ENCODE assay signal across 9 cellular contexts in genomic region chr14:67517083-67517482, GRCh38. TPM values are rescaled to one million over a fixed set of nuclear protein-coding genes. Genes with fewer than 3 reads are reported as not detected.
A peak's percentile ranks its signal among the peaks of the same experiment; 100 is the strongest.
DNase-seq lines count a peak whose midpoint lies in the region; ATAC-seq, FAIRE-seq and TF ChIP-seq lines count a peak whose summit lies in the region.
"Had no signal": no experiment of that assay in that cellular context is flagged by ENCODE, and none has a peak within 500 bp of the region (broad histone marks: within the 10 kb centered on the region; RNA-seq: fewer than 3 reads in every experiment).

No MANE protein-coding gene starts in this region.

- H4K20me1 ChIP-seq in astrocyte (ENCODE audit: insufficient read depth, low read length) = no peaks in the 10 kb centered on the region

- DNase-seq in H7 = peak; percentile 77
- DNase-seq in astrocyte (ENCODE audit: low read depth) = peak; percentile 23
- DNase-seq in right cardiac atrium = peak; percentile 27 to 78 (median 70)
- DNase-seq in renal cortical epithelial cell (ENCODE audit: low read depth) = peak; percentile 23
- DNase-seq in mesenchymal stem cell = no peak
- no peak for DNase-seq in activated naive CD4-positive, alpha-beta T cell treated with anti-CD3 and anti-CD28 coated beads, Interleukin-2, amount 50 U/mL, for 72 hours (ENCODE audit: low spot score in 2 of 2)
- no peak for DNase-seq in activated CD4-positive, alpha-beta T cell treated with anti-CD3 and anti-CD28 coated beads, Interleukin-2, amount 10 ng/mL, durations not matched to agents 24 days and 14 days
- DNase-seq: activated CD4-positive, alpha-beta T cell treated with anti-CD3 and anti-CD28 coated beads for 36 hours had no signal

- no peaks in the 10 kb centered on the region for H3K79me1 ChIP-seq in mesenchymal stem cell (replicated peaks; ENCODE audit: low read length, poor library complexity, severe bottlenecking)

- intact Hi-C loops in right cardiac atrium (cut with DNase I) = no loop called here
- intact Hi-C loops in activated CD4-positive, alpha-beta T cell treated with anti-CD3 and anti-CD28 coated beads, Interleukin-2, amount 10 ng/mL, durations not matched to agents 24 days and 14 days (cut with micrococcal nuclease) = no loop called here

- H3K27me3 ChIP-seq in H7 (ENCODE audit: control insufficient read depth, insufficient read depth, low read length) (peaks cover 36% of the 10 kb centered on the region), astrocyte (ENCODE audit: insufficient read depth, low read length) (peaks cover 46% of the 10 kb centered on the region), right cardiac atrium (ENCODE audit: control insufficient read depth, insufficient read depth) (no peaks in the 10 kb centered on the region), mesenchymal stem cell (ENCODE audit: control insufficient read depth in 1 of 2, insufficient read depth in 1 of 2, low read length in 2 of 2) (peaks cover 59 to 65% of the 10 kb centered on the region in 2 experiments)

- no peak overlapping the region for H3K4ac ChIP-seq in mesenchymal stem cell (ENCODE audit: low read depth in 1 of 2, low read length in 2 of 2)

- H3K9me3 ChIP-seq in astrocyte (ENCODE audit: insufficient read depth, low read depth, low read length) = no peaks in the 10 kb centered on the region
- H3K9me3 ChIP-seq in right cardiac atrium (ENCODE audit: control insufficient read depth, low read length) = no peaks in the 10 kb centered on the region
- H3K9me3 ChIP-seq in mesenchymal stem cell (ENCODE audit: control insufficient read depth, low read length) = no peaks in the 10 kb centered on the region

- no peak overlapping the region for H3K4me3 Mint-ChIP-seq in astrocyte (ENCODE audit: unreplicated experiment)
- H3K4me3 Mint-ChIP-seq in activated CD4-positive, alpha-beta T cell treated with anti-CD3 and anti-CD28 coated beads, Interleukin-2, amount 10 ng/mL, durations not matched to agents 24 days and 14 days = no peak overlapping the region
- H3K4me3 Mint-ChIP-seq: activated CD4-positive, alpha-beta T cell treated with anti-CD3 and anti-CD28 coated beads for 36 hours; dendritic cell treated with granulocyte-macrophage colony-stimulating factor and Interleukin-4, amounts not matched to agents 40 ng/mL and 50 ng/mL, for 4 days had no signal

- H3K9ac ChIP-seq in astrocyte (ENCODE audit: low read length) = no peak overlapping the region
- H3K9ac ChIP-seq in mesenchymal stem cell (ENCODE audit: low read length) = no peak overlapping the region

- WGBS in right cardiac atrium = 23% methylated on average over 12 of the region's 12 CpGs
- WGBS in mesenchymal stem cell = 50% methylated on average over 11 of the region's 12 CpGs

- H3K79me2 ChIP-seq in astrocyte (ENCODE audit: insufficient read depth, low read length) = no peaks in the 10 kb centered on the region

- no peak for FAIRE-seq in astrocyte (lab: Jason Lieb, UNC)

- no peak overlapping the region for H3K18ac ChIP-seq in mesenchymal stem cell (ENCODE audit: low read depth in 1 of 2, low read length in 2 of 2)

- no peaks in the 10 kb centered on the region for H3K9me3 Mint-ChIP-seq in astrocyte (ENCODE audit: unreplicated experiment)
- no peaks in the 10 kb centered on the region for H3K9me3 Mint-ChIP-seq in activated naive CD4-positive, alpha-beta T cell treated with anti-CD3 and anti-CD28 coated beads, Interleukin-2, amount 50 U/mL, for 72 hours
- no peaks in the 10 kb centered on the region for H3K9me3 Mint-ChIP-seq in activated CD4-positive, alpha-beta T cell treated with anti-CD3 and anti-CD28 coated beads, Interleukin-2, amount 10 ng/mL, durations not matched to agents 24 days and 14 days
- H3K9me3 Mint-ChIP-seq: dendritic cell treated with granulocyte-macrophage colony-stimulating factor and Interleukin-4, amounts not matched to agents 40 ng/mL and 50 ng/mL, for 4 days had no signal

- H3K4me1 ChIP-seq in astrocyte (ENCODE audit: insufficient read depth, low read length) (no peaks in the 10 kb centered on the region), right cardiac atrium (ENCODE audit: control insufficient read depth, insufficient read depth, low read length) (no peaks in the 10 kb centered on the region), mesenchymal stem cell (ENCODE audit: control insufficient read depth, insufficient read depth, low read depth, low read length) (peaks cover 18% of the 10 kb centered on the region)

- H4K8ac ChIP-seq in mesenchymal stem cell (ENCODE audit: low read length) = no peak overlapping the region

- H3K36me3 ChIP-seq in H7 (replicated peaks; ENCODE audit: control insufficient read depth, insufficient read depth, low read length) (no peaks in the 10 kb centered on the region), astrocyte (ENCODE audit: insufficient read depth, low read length) (no peaks in the 10 kb centered on the region), mesenchymal stem cell (ENCODE audit: control insufficient read depth in 1 of 2, insufficient read depth in 2 of 2, low read depth in 1 of 2, low read length in 2 of 2) (no peaks in the 10 kb centered on the region)

- no peaks in the 10 kb centered on the region for H3K36me3 Mint-ChIP-seq in astrocyte (ENCODE audit: low read depth, unreplicated experiment)
- no peaks in the 10 kb centered on the region for H3K36me3 Mint-ChIP-seq in activated naive CD4-positive, alpha-beta T cell treated with anti-CD3 and anti-CD28 coated beads, Interleukin-2, amount 50 U/mL, for 72 hours
- no peaks in the 10 kb centered on the region for H3K36me3 Mint-ChIP-seq in activated CD4-positive, alpha-beta T cell treated with anti-CD3 and anti-CD28 coated beads, Interleukin-2, amount 10 ng/mL, durations not matched to agents 24 days and 14 days (ENCODE audit: low read depth)

- H4K91ac ChIP-seq in mesenchymal stem cell (ENCODE audit: low read length) = no peak overlapping the region

- no peak overlapping the region for H3K14ac ChIP-seq in mesenchymal stem cell (ENCODE audit: low read length in 2 of 2)

- TF ChIP-seq CTCF in astrocyte (IDR thresholded peaks at IDR 0.05; ENCODE audit: insufficient read depth, low read depth, low read length) = no peak

- H3K4me2 ChIP-seq in astrocyte (ENCODE audit: low read length) = no peak overlapping the region
- H3K4me2 ChIP-seq in mesenchymal stem cell (ENCODE audit: low read length, poor library complexity, severe bottlenecking) = no peak overlapping the region

- no peak overlapping the region for H3K27ac Mint-ChIP-seq in astrocyte (ENCODE audit: unreplicated experiment)
- no peak overlapping the region for H3K27ac Mint-ChIP-seq in activated naive CD4-positive, alpha-beta T cell treated with anti-CD3 and anti-CD28 coated beads, Interleukin-2, amount 50 U/mL, for 72 hours
- H3K27ac Mint-ChIP-seq in activated CD4-positive, alpha-beta T cell treated with anti-CD3 and anti-CD28 coated beads, Interleukin-2, amount 10 ng/mL, durations not matched to agents 24 days and 14 days = no peak overlapping the region
- H3K27ac Mint-ChIP-seq: activated CD4-positive, alpha-beta T cell treated with anti-CD3 and anti-CD28 coated beads for 36 hours; dendritic cell treated with granulocyte-macrophage colony-stimulating factor and Interleukin-4, amounts not matched to agents 40 ng/mL and 50 ng/mL, for 4 days had no signal

- no peak overlapping the region for H2BK120ac ChIP-seq in mesenchymal stem cell (ENCODE audit: low read depth, low read length)

- H3K4me3 ChIP-seq in H7 (ENCODE audit: insufficient read depth, low read depth, low read length) = no peak overlapping the region
- H3K4me3 ChIP-seq in astrocyte (ENCODE audit: insufficient read depth, low read depth, low read length) = no peak overlapping the region
- no peak overlapping the region for H3K4me3 ChIP-seq in right cardiac atrium (ENCODE audit: low read length)
- H3K4me3 ChIP-seq in mesenchymal stem cell (ENCODE audit: insufficient read depth in 1 of 2, low read depth in 1 of 2, low read length in 2 of 2) = no peak overlapping the region

- no peak overlapping the region for H2BK15ac ChIP-seq in mesenchymal stem cell (ENCODE audit: low read depth, poor library complexity, severe bottlenecking)

- peak; percentile 38 to 39 for ATAC-seq in right cardiac atrium
- no peak for ATAC-seq in activated naive CD4-positive, alpha-beta T cell treated with anti-CD3 and anti-CD28 coated beads, Interleukin-2, amount 50 U/mL, for 72 hours
- ATAC-seq: activated CD4-positive, alpha-beta T cell treated with anti-CD3 and anti-CD28 coated beads for 36 hours had no signal

- H2BK12ac ChIP-seq in mesenchymal stem cell (ENCODE audit: low read length in 2 of 2) = no peak overlapping the region

- peaks cover 53% of the 10 kb centered on the region for H3K27me3 Mint-ChIP-seq in astrocyte (ENCODE audit: low read depth, unreplicated experiment)
- peaks cover 64% of the 10 kb centered on the region for H3K27me3 Mint-ChIP-seq in activated CD4-positive, alpha-beta T cell treated with anti-CD3 and anti-CD28 coated beads, Interleukin-2, amount 10 ng/mL, durations not matched to agents 24 days and 14 days

- no peak overlapping the region for H3K27ac ChIP-seq in astrocyte (ENCODE audit: low read depth, low read length)
- H3K27ac ChIP-seq in right cardiac atrium (ENCODE audit: low read length) = no peak overlapping the region
- no peak overlapping the region for H3K27ac ChIP-seq in mesenchymal stem cell (ENCODE audit: low read length, poor library complexity, severe bottlenecking)

- H2AFZ ChIP-seq in astrocyte (ENCODE audit: low read depth, low read length) = no peak overlapping the region
- H2AFZ ChIP-seq in mesenchymal stem cell (ENCODE audit: low read depth, low read length) = no peak overlapping the region

- H2AK5ac ChIP-seq in mesenchymal stem cell (ENCODE audit: low read length, severe bottlenecking) = no peak overlapping the region

- H2BK5ac ChIP-seq in mesenchymal stem cell (ENCODE audit: low read depth, low read length, poor library complexity, severe bottlenecking) = no peak overlapping the region

- no peak overlapping the region for H3K23ac ChIP-seq in mesenchymal stem cell (ENCODE audit: low read length in 2 of 2)

- no peaks in the 10 kb centered on the region for H3K4me1 Mint-ChIP-seq in astrocyte (ENCODE audit: low read depth, unreplicated experiment)
- H3K4me1 Mint-ChIP-seq in activated CD4-positive, alpha-beta T cell treated with anti-CD3 and anti-CD28 coated beads, Interleukin-2, amount 10 ng/mL, durations not matched to agents 24 days and 14 days = peaks cover 8% of the 10 kb centered on the region

RNA-seq across cellular contexts. Expression of gene PLEKHH1, which starts 16.0 kb away (rescaled TPM):
- total RNA-seq in H7 (2014; rRNA removed; shearing (Covaris generic)) = 16.5 and 22.2 TPM in 2 replicates
- total RNA-seq in astrocyte (2.3 and 3.3 TPM in 2 replicates), right cardiac atrium (1 to 10 TPM; 2.5 to 6.5 (median 4.2) TPM), renal cortical epithelial cell (1.7 and 7.3 TPM in 2 replicates)
- polyA plus RNA-seq in right cardiac atrium = 4.0 TPM
- polyA plus RNA-seq in mesenchymal stem cell (2013, experiment 1 of 2) = 0.41 TPM
- polyA plus RNA-seq in mesenchymal stem cell (2013, experiment 2 of 2) = 0.44 TPM
- 1 to 10 TPM; 1.1 to 9.1 TPM for total RNA-seq in activated naive CD4-positive, alpha-beta T cell treated with anti-CD3 and anti-CD28 coated beads, Interleukin-2, amount 50 U/mL, for 72 hours
- 1.5 and 1.7 TPM in 2 replicates for total RNA-seq in activated CD4-positive, alpha-beta T cell treated with anti-CD3 and anti-CD28 coated beads, Interleukin-2, amount 10 ng/mL, durations not matched to agents 24 days and 14 days

RNA-seq across cellular contexts. Expression of gene TMEM229B, which starts 28.6 kb away (rescaled TPM):
- total RNA-seq in H7 (2014; rRNA removed; shearing (Covaris generic)) = 0.07 and 0.69 TPM in 2 replicates
- 1.3 and 1.8 TPM in 2 replicates for total RNA-seq in astrocyte
- total RNA-seq in right cardiac atrium = 10 to 100 TPM in 1 of 4 donors, 1 to 10 TPM in 3; 1.3 to 11.8 (median 6.6) TPM
- 3.6 TPM for polyA plus RNA-seq in right cardiac atrium
- 0.69 and 3.9 TPM in 2 replicates for total RNA-seq in renal cortical epithelial cell
- 0.25 TPM for polyA plus RNA-seq in mesenchymal stem cell (2013, experiment 1 of 2)
- polyA plus RNA-seq in mesenchymal stem cell (2013, experiment 2 of 2) = 0.40 TPM
- 1 to 10 TPM in 1 of 2 donors, under 1 TPM in 1; 0.93 to 1.0 TPM for total RNA-seq in activated naive CD4-positive, alpha-beta T cell treated with anti-CD3 and anti-CD28 coated beads, Interleukin-2, amount 50 U/mL, for 72 hours
- 2.4 and 2.7 TPM in 2 replicates for total RNA-seq in activated CD4-positive, alpha-beta T cell treated with anti-CD3 and anti-CD28 coated beads, Interleukin-2, amount 10 ng/mL, durations not matched to agents 24 days and 14 days

Comparison
In these comparisons a context has a peak if more than half of its experiments do, and no peak if none do; other contexts are left out.
1. DNase-seq: peak in H7 (single experiment), astrocyte (single experiment), right cardiac atrium (3 of 3) and renal cortical epithelial cell (single experiment); none in mesenchymal stem cell (single experiment), activated naive CD4-positive, alpha-beta T cell treated with anti-CD3 and anti-CD28 coated beads, Interleukin-2, amount 50 U/mL, for 72 hours (0 of 2) and activated CD4-positive, alpha-beta T cell treated with anti-CD3 and anti-CD28 coated beads, Interleukin-2, amount 10 ng/mL, durations not matched to agents 24 days and 14 days (single experiment).
2. ATAC-seq: peak in right cardiac atrium (2 of 2); none in activated naive CD4-positive, alpha-beta T cell treated with anti-CD3 and anti-CD28 coated beads, Interleukin-2, amount 50 U/mL, for 72 hours (0 of 2).